ENCODE assay signal across 11 cellular contexts in the genomic region with DNA sequence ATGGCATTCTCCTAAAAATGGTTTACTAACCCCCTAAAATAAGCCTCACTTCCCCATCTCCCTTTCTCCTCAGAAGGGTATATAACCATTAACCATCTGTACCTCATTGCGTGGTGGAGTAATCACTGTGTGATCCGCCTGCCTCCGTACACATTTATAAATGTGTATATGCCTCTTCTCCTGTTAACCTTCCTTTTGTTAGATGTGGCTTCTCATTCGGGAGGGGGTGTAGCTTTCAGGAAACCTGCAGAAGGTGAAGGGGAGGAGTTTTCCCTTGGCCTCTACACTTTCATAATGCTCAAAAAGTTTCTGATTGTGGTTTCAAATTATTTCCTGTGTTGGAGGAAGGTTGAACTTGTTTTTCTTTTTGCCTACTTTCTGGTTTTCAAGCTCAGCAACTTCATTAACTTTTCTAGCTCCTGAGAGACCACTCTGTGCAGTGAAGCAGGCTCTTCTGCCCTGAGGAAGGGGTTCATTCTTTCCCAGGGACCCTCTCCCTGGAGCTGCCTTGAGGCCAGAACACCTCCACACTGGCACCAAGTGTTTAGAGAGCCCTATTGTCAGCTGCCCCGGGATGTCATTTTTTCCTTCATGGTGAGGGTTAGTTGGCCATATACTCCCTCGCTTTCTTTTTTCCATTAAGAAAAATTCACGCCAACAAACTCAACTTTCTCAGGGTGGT. TPM values are rescaled to one million over a fixed set of nuclear protein-coding genes. Genes with fewer than 3 reads are reported as not detected.
DNase-seq lines count a peak whose midpoint lies in the region; ATAC-seq and FAIRE-seq lines count a peak whose summit lies in the region.
"Had no signal": no experiment of that assay in that cellular context is flagged by ENCODE, and none has a peak within 500 bp of the region (broad histone marks: within the 10 kb centered on the region; RNA-seq: fewer than 3 reads in every experiment).

No MANE protein-coding gene starts in this region.

- H3K9me3 Mint-ChIP-seq in activated CD4-positive, alpha-beta T cell treated with anti-CD3 and anti-CD28 coated beads, Interleukin-2, amount 10 ng/mL, durations not matched to agents 24 days and 14 days: no peaks in the 10 kb centered on the region
- no peaks in the 10 kb centered on the region for H3K9me3 Mint-ChIP-seq in stimulated activated memory B cell treated with anti-CD40 and anti-IgM and Interleukin-4, amounts not matched to agents 10 μg/mL and 1 μg/mL and 100 μg/mL, for 72 hours

- peak overlapping the region; percentile 82 for H3K4me3 Mint-ChIP-seq in activated CD4-positive, alpha-beta T cell treated with anti-CD3 and anti-CD28 coated beads, Interleukin-2, amount 10 ng/mL, durations not matched to agents 24 days and 14 days
- H3K4me3 Mint-ChIP-seq in stimulated activated memory B cell treated with anti-CD40 and anti-IgM and Interleukin-4, amounts not matched to agents 10 μg/mL and 1 μg/mL and 100 μg/mL, for 72 hours: no peak overlapping the region

- peaks cover 7% of the 10 kb centered on the region for H3K36me3 Mint-ChIP-seq in activated CD4-positive, alpha-beta T cell treated with anti-CD3 and anti-CD28 coated beads, Interleukin-2, amount 10 ng/mL, durations not matched to agents 24 days and 14 days (ENCODE audit: low read depth)
- no peaks in the 10 kb centered on the region for H3K36me3 Mint-ChIP-seq in stimulated activated memory B cell treated with anti-CD40 and anti-IgM and Interleukin-4, amounts not matched to agents 10 μg/mL and 1 μg/mL and 100 μg/mL, for 72 hours

- peaks cover 41% of the 10 kb centered on the region for H3K4me1 Mint-ChIP-seq in activated CD4-positive, alpha-beta T cell treated with anti-CD3 and anti-CD28 coated beads, Interleukin-2, amount 10 ng/mL, durations not matched to agents 24 days and 14 days
- H3K4me1 Mint-ChIP-seq in stimulated activated memory B cell treated with anti-CD40 and anti-IgM and Interleukin-4, amounts not matched to agents 10 μg/mL and 1 μg/mL and 100 μg/mL, for 72 hours: peaks cover 8% of the 10 kb centered on the region

- intact Hi-C loops in activated CD4-positive, alpha-beta T cell treated with anti-CD3 and anti-CD28 coated beads, Interleukin-2, amount 10 ng/mL, durations not matched to agents 24 days and 14 days (cut with micrococcal nuclease): loop anchor here (1.0 to 5.0 kb wide), 6 partner anchors 9 to 252 kb away; no protein-coding TSS in a partner anchor

- no peak for FAIRE-seq in urothelium cell line (lab: Jason Lieb, UNC)
- FAIRE-seq: HTR-8/SVneo, RCC 7860 had no signal

- in situ Hi-C loops in KBM-7 (cut with MboI; ENCODE audit: low pct_unique_long_range_greater_than_20kb, low sequenced_read_pairs): no loop called here

- H3K27me3 Mint-ChIP-seq in activated CD4-positive, alpha-beta T cell treated with anti-CD3 and anti-CD28 coated beads, Interleukin-2, amount 10 ng/mL, durations not matched to agents 24 days and 14 days: no peaks in the 10 kb centered on the region
- peaks cover 16% of the 10 kb centered on the region for H3K27me3 Mint-ChIP-seq in stimulated activated memory B cell treated with anti-CD40 and anti-IgM and Interleukin-4, amounts not matched to agents 10 μg/mL and 1 μg/mL and 100 μg/mL, for 72 hours

- DNase-seq in KBM-7 (peak; percentile 28), urothelium cell line (ENCODE audit: low spot score) (no peak)
- DNase-seq in activated CD4-positive, alpha-beta T cell treated with anti-CD3 and anti-CD28 coated beads, Interleukin-2, amount 10 ng/mL, durations not matched to agents 24 days and 14 days: peak; percentile 89
- peak; percentile 50 for DNase-seq in activated naive CD4-positive, alpha-beta T cell treated with anti-CD3 and anti-CD28 coated beads, Interleukin-2, amount 50 U/mL, for 16 hours
- DNase-seq in stimulated activated CD4-positive, alpha-beta T cell treated with anti-CD3 and anti-CD28 coated beads, TNF-alpha, amount 100 ng/mL, for 24 hours (ENCODE audit: low read depth in 3 of 3): peak in 2 of 3 experiments; percentile 38 to 42
- DNase-seq: NCI-H2107 had no signal

- ATAC-seq in HG03039 (IDR thresholded peaks at IDR 0.05; ENCODE audit: unreplicated experiment): no peak
- no peak for ATAC-seq in HG03565 (IDR thresholded peaks at IDR 0.05; ENCODE audit: unreplicated experiment)
- ATAC-seq in stimulated activated memory B cell treated with anti-CD40 and anti-IgM and Interleukin-4, amounts not matched to agents 10 μg/mL and 1 μg/mL and 100 μg/mL, for 72 hours: no peak

- peak overlapping the region; percentile 94 for H3K27ac Mint-ChIP-seq in activated CD4-positive, alpha-beta T cell treated with anti-CD3 and anti-CD28 coated beads, Interleukin-2, amount 10 ng/mL, durations not matched to agents 24 days and 14 days
- H3K27ac Mint-ChIP-seq in stimulated activated memory B cell treated with anti-CD40 and anti-IgM and Interleukin-4, amounts not matched to agents 10 μg/mL and 1 μg/mL and 100 μg/mL, for 72 hours: no peak overlapping the region

RNA-seq across cellular contexts. Expression of gene RASGRF2, which starts 46.9 kb away (rescaled TPM):
- 21.1 and 22.0 TPM in 2 replicates for total RNA-seq in activated CD4-positive, alpha-beta T cell treated with anti-CD3 and anti-CD28 coated beads, Interleukin-2, amount 10 ng/mL, durations not matched to agents 24 days and 14 days
